19 cellular contexts compared by ENCODE assay signal in genomic region chr15:91304794-91305193, GRCh38.
DNase-seq lines count a peak whose midpoint lies in the region; ATAC-seq and TF ChIP-seq lines count a peak whose summit lies in the region.
"Had no signal": no experiment of that assay in that cellular context is flagged by ENCODE, and none has a peak within 500 bp of the region (broad histone marks: within the 10 kb centered on the region; RNA-seq: fewer than 3 reads in every experiment).

No MANE protein-coding gene starts in this region.

- TF ChIP-seq CTCF in right atrium auricular region (IDR thresholded peaks at IDR 0.05) (no peak), fibroblast of mammary gland (conservative IDR thresholded peaks at IDR 0.05; ENCODE audit: control insufficient read depth, insufficient read depth, low read depth, low read length) (no peak)

- H3K27me3 Mint-ChIP-seq in activated CD4-positive, alpha-beta T cell treated with anti-CD3 and anti-CD28 coated beads, Interleukin-2, amount 10 ng/mL, durations not matched to agents 7 days and 5 days, result peaks cover 39% of the 10 kb centered on the region

- H3K27ac Mint-ChIP-seq in activated CD4-positive, alpha-beta T cell treated with anti-CD3 and anti-CD28 coated beads, Interleukin-2, amount 10 ng/mL, durations not matched to agents 7 days and 5 days, result peak overlapping the region; percentile 9
- H3K27ac Mint-ChIP-seq: CD4-positive, alpha-beta T cell; HFFc6 had no signal

- peaks cover 0 to 9% of the 10 kb centered on the region in 2 donors for H3K4me1 ChIP-seq in right atrium auricular region
- H3K4me1 ChIP-seq: A549, Caco-2 had no signal

- H3K27me3 ChIP-seq in right atrium auricular region, result no peaks in the 10 kb centered on the region

- intact Hi-C loops in left ventricle myocardium superior (cut with micrococcal nuclease), result loop anchor here (5.0 kb wide), 3 partner anchors 218 to 778 kb away; no protein-coding TSS in a partner anchor

- ATAC-seq in left ventricle myocardium superior (peak; percentile 54), HG03108 (IDR thresholded peaks at IDR 0.05; ENCODE audit: unreplicated experiment) (no peak)
- ATAC-seq: A549, HCT116 had no signal

- H3K36me3 ChIP-seq in right atrium auricular region, result no peaks in the 10 kb centered on the region

- no peak overlapping the region for H3K27ac ChIP-seq in right atrium auricular region
- H3K27ac ChIP-seq: 22Rv1, A549, C4-2B had no signal

- no peak for DNase-seq in activated CD4-positive, alpha-beta T cell treated with anti-CD3 and anti-CD28 coated beads, Interleukin-2, amount 10 ng/mL, durations not matched to agents 7 days and 5 days
- DNase-seq in activated CD4-positive, alpha-beta T cell treated with anti-CD3 and anti-CD28 coated beads, Interleukin-2, amount 50 U/mL, for 1 hour, result no peak
- DNase-seq in left ventricle myocardium superior, result no peak
- no peak for DNase-seq in right atrium auricular region (ENCODE audit: low spot score)
- peak; percentile 1 for DNase-seq in fibroblast of mammary gland (ENCODE audit: low read depth)
- DNase-seq in T-helper 1 cell, result no peak
- no peak for DNase-seq in iPS-NIHi7 (ENCODE audit: extremely low spot score)
- DNase-seq: AML-193; Caco-2; CD4-positive, alpha-beta T cell; GDM1; GOT3; H7; HFFc6 had no signal

- peaks cover 60% of the 10 kb centered on the region for H3K4me1 Mint-ChIP-seq in activated CD4-positive, alpha-beta T cell treated with anti-CD3 and anti-CD28 coated beads, Interleukin-2, amount 10 ng/mL, durations not matched to agents 7 days and 5 days

- no peak overlapping the region for H3K4me3 Mint-ChIP-seq in activated CD4-positive, alpha-beta T cell treated with anti-CD3 and anti-CD28 coated beads, Interleukin-2, amount 10 ng/mL, durations not matched to agents 7 days and 5 days
- H3K4me3 Mint-ChIP-seq: CD4-positive, alpha-beta T cell; HFFc6 had no signal

- no peaks in the 10 kb centered on the region for H3K9me3 ChIP-seq in right atrium auricular region
- H3K9me3 ChIP-seq: A549, Caco-2 had no signal

- no peak overlapping the region for H3K4me3 ChIP-seq in right atrium auricular region
- H3K4me3 ChIP-seq in fibroblast of mammary gland (ENCODE audit: control insufficient read depth, low read depth, low read length), result no peak overlapping the region
- H3K4me3 ChIP-seq: A549 had no signal

- H3K36me3 Mint-ChIP-seq in activated CD4-positive, alpha-beta T cell treated with anti-CD3 and anti-CD28 coated beads, Interleukin-2, amount 10 ng/mL, durations not matched to agents 7 days and 5 days (ENCODE audit: low read depth), result peaks cover 2% of the 10 kb centered on the region

- CTCF ChIA-PET in activated CD4-positive, alpha-beta T cell treated with anti-CD3 and anti-CD28 coated beads, Interleukin-2, amount 10 ng/mL, durations not matched to agents 7 days and 5 days (lab: Charles Lee), result no interaction called here

- POLR2A ChIA-PET in activated CD4-positive, alpha-beta T cell treated with anti-CD3 and anti-CD28 coated beads, Interleukin-2, amount 10 ng/mL, durations not matched to agents 7 days and 5 days (lab: Charles Lee), result no interaction called here

- no peaks in the 10 kb centered on the region for H3K9me3 Mint-ChIP-seq in activated CD4-positive, alpha-beta T cell treated with anti-CD3 and anti-CD28 coated beads, Interleukin-2, amount 10 ng/mL, durations not matched to agents 7 days and 5 days
- H3K9me3 Mint-ChIP-seq: CD4-positive, alpha-beta T cell; HFFc6 had no signal
